2 cellular contexts compared by ENCODE assay signal in genomic region chr12:132850291-132850690, GRCh38.
TF ChIP-seq lines count a peak whose summit lies in the region.

No MANE protein-coding gene starts in this region.

TF ChIP-seq in HepG2, 621 proteins besides CTCF, POLR2A, EP300 and RAD21 (continues in another document):
- no peak for TF ChIP-seq HOXA5 (CRISPR knock-in tag; IDR thresholded peaks at IDR 0.05)
- no peak for TF ChIP-seq ZNF770 (CRISPR knock-in tag; IDR thresholded peaks at IDR 0.05)
- TF ChIP-seq KAT2B (IDR thresholded peaks at IDR 0.05; ENCODE audit: borderline replicate concordance, low read depth, low read length): no peak
- TF ChIP-seq ZNF468 (CRISPR knock-in tag; IDR thresholded peaks at IDR 0.05): no peak
- no peak for TF ChIP-seq NPAS2 (CRISPR knock-in tag; IDR thresholded peaks at IDR 0.05; ENCODE audit: borderline replicate concordance)
- TF ChIP-seq ZNF704 (CRISPR knock-in tag; IDR thresholded peaks at IDR 0.05; ENCODE audit: borderline replicate concordance): no peak
- no peak for TF ChIP-seq ZNF414 (CRISPR knock-in tag; IDR thresholded peaks at IDR 0.05)
- no peak for TF ChIP-seq PAF1 (CRISPR knock-in tag; IDR thresholded peaks at IDR 0.05)
- no peak for TF ChIP-seq GABPB1 (CRISPR knock-in tag; IDR thresholded peaks at IDR 0.05)
- no peak for TF ChIP-seq SKIL (CRISPR knock-in tag; IDR thresholded peaks at IDR 0.05; ENCODE audit: borderline replicate concordance)
- TF ChIP-seq ZNF230 (CRISPR knock-in tag; IDR thresholded peaks at IDR 0.05): no peak
- TF ChIP-seq MATR3 (CRISPR knock-in tag; IDR thresholded peaks at IDR 0.05): no peak
- TF ChIP-seq ZNF24 (IDR thresholded peaks at IDR 0.05): no peak
- TF ChIP-seq RFXAP (CRISPR knock-in tag; IDR thresholded peaks at IDR 0.05; ENCODE audit: borderline replicate concordance): no peak
- no peak for TF ChIP-seq ZNF879 (CRISPR knock-in tag; IDR thresholded peaks at IDR 0.05)
- TF ChIP-seq HMGXB3 (CRISPR knock-in tag; IDR thresholded peaks at IDR 0.05; ENCODE audit: borderline replicate concordance): no peak
- TF ChIP-seq FOXA3 (CRISPR knock-in tag; IDR thresholded peaks at IDR 0.05): no peak
- no peak for TF ChIP-seq NBN (conservative IDR thresholded peaks at IDR 0.05)

TF ChIP-seq in K562, 482 proteins besides CTCF, POLR2A, EP300 and RAD21:
- no peak for TF ChIP-seq ZNF41 (CRISPR knock-in tag; conservative IDR thresholded peaks at IDR 0.05)
- TF ChIP-seq PTRF (tag; IDR thresholded peaks at IDR 0.05): no peak
- TF ChIP-seq ZBTB33 (CRISPR knock-in tag; IDR thresholded peaks at IDR 0.05): peak; percentile 44; the same call in 1 of the 2 replicates
